In the genomic region with DNA sequence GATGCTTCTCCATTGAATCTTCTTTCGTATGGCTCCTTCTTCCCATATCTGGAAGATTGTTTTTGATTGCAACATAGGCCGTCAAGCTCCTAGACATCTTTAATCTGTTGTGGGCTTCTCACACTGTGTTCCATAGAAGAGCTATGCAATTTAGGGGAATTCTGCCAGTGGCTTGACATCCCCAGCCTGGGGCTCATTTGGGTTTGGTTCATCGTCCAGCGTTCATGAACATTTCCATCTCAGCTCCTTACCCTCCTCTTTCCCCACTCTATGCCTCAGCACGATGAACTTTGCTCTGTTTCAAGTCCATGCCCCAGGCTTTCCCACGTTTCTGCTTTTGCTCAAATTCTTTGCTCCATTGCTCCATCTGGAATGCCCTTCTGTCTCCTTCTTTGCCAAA, we compare ENCODE assay signal across 28 cellular contexts. TPM values are rescaled to one million over a fixed set of nuclear protein-coding genes. Genes with fewer than 3 reads are reported as not detected.
A peak's percentile ranks its signal among the peaks of the same experiment; 100 is the strongest.
DNase-seq lines count a peak whose midpoint lies in the region; ATAC-seq and TF ChIP-seq lines count a peak whose summit lies in the region.
"Had no signal": no experiment of that assay in that cellular context is flagged by ENCODE, and none has a peak within 500 bp of the region (broad histone marks: within the 10 kb centered on the region; RNA-seq: fewer than 3 reads in every experiment).

No MANE protein-coding gene starts in this region.

- H3K27me3 ChIP-seq in muscle layer of duodenum (ENCODE audit: low read depth, low read length) = no peaks in the 10 kb centered on the region
- H3K27me3 ChIP-seq in upper lobe of right lung = no peaks in the 10 kb centered on the region
- no peaks in the 10 kb centered on the region for H3K27me3 ChIP-seq in prostate gland (replicated peaks; ENCODE audit: insufficient read depth)

- H3K9me3 Mint-ChIP-seq in immature natural killer cell = peaks cover 0 to 10% (median 2%) of the 10 kb centered on the region in 6 donors
- H3K9me3 Mint-ChIP-seq: natural killer cell treated with Interleukin-12 subunit alpha and Interleukin-12 subunit beta and Interleukin-15 and Interleukin-18, amount 100 ng/mL, for 72 hours had no signal

- intact Hi-C loops in upper lobe of right lung (cut with DNase I) (no loop called here), prostate gland (cut with DNase I) (no loop called here)

- no peak overlapping the region for H3K4me3 Mint-ChIP-seq in immature natural killer cell
- H3K4me3 Mint-ChIP-seq: CD8-positive, alpha-beta T cell; IgD-negative memory B cell; mesothelial cell of epicardium; natural killer cell treated with Interleukin-12 subunit alpha and Interleukin-12 subunit beta and Interleukin-15 and Interleukin-18, amount 100 ng/mL, for 72 hours had no signal

- TF ChIP-seq CTCF in fibroblast of the aortic adventitia (IDR thresholded peaks at IDR 0.05; ENCODE audit: insufficient read depth, low read length) (no peak), upper lobe of right lung (IDR thresholded peaks at IDR 0.05) (no peak), prostate gland (IDR thresholded peaks at IDR 0.05) (no peak)

- DNase-seq in DMS 273 (lab: John Stamatoyannopoulos, UW; ENCODE audit: unreplicated experiment) (peak; percentile 25), DMS 273 treated with DMSO at 0.1 percent for 48 hours (lab: John Stamatoyannopoulos, UW) (no peak), fibroblast of the aortic adventitia (ENCODE audit: low read depth) (peak; percentile 40), upper lobe of right lung (no peak), prostate gland (ENCODE audit: low spot score) (no peak), immature natural killer cell (no peak), A172 (ENCODE audit: low spot score) (no peak)
- DNase-seq: activated CD4-positive, alpha-beta T cell treated with anti-CD3 and anti-CD28 coated beads for 48 hours; activated gamma-delta T cell; activated T-cell treated with anti-CD3 and anti-CD28 coated beads, Interleukin-2, amount 50 U/mL, for 1 hour; AML-193; CD8-positive, alpha-beta T cell; DMS153; foreskin melanocyte; hippocampal formation; NCI-H1105; NCI-H2029; NCI-H526 treated with DMSO at 0.1 percent for 48 hours; SIG-M5; stimulated activated CD4-positive, alpha-beta T cell treated with anti-CD3 and anti-CD28 coated beads, Interleukin-1b, Interleukin-23, amount 100 ng/mL, for 48 hours; WERI-Rb-1 had no signal

- H3K4me1 Mint-ChIP-seq in immature natural killer cell = peaks cover 8 to 10% of the 10 kb centered on the region in 2 donors
- H3K4me1 Mint-ChIP-seq: IgD-negative memory B cell had no signal

- ATAC-seq in upper lobe of right lung = peak; percentile 69
- ATAC-seq: CD8-positive, alpha-beta T cell; natural killer cell treated with Interleukin-12 subunit alpha and Interleukin-12 subunit beta and Interleukin-15 and Interleukin-18, amount 100 ng/mL, for 72 hours had no signal

- H3K4me3 ChIP-seq in fibroblast of the aortic adventitia (ENCODE audit: low read depth, low read length) (no peak overlapping the region), muscle layer of duodenum (ENCODE audit: low read depth in 1 of 2, low read length in 2 of 2) (no peak overlapping the region), upper lobe of right lung (no peak overlapping the region), prostate gland (no peak overlapping the region)
- H3K4me3 ChIP-seq: smooth muscle cell had no signal

- no peaks in the 10 kb centered on the region for H3K36me3 Mint-ChIP-seq in immature natural killer cell
- H3K36me3 Mint-ChIP-seq: CD8-positive, alpha-beta T cell; IgD-negative memory B cell had no signal

- H3K4me1 ChIP-seq in muscle layer of duodenum (ENCODE audit: control insufficient read depth in 1 of 2, insufficient read depth in 2 of 2, low read length in 2 of 2) = peaks cover 0 to 7% of the 10 kb centered on the region in 2 donors
- H3K4me1 ChIP-seq in upper lobe of right lung = no peaks in the 10 kb centered on the region
- no peaks in the 10 kb centered on the region for H3K4me1 ChIP-seq in prostate gland (replicated peaks)

- peaks cover 3 to 8% (median 4%) of the 10 kb centered on the region in 3 donors for H3K27me3 Mint-ChIP-seq in immature natural killer cell (ENCODE audit: low read depth in 3 of 3)

- TF ChIP-seq POLR2A in prostate gland (IDR thresholded peaks at IDR 0.05) = no peak

- H3K36me3 ChIP-seq in muscle layer of duodenum (ENCODE audit: control insufficient read depth in 1 of 2, insufficient read depth in 2 of 2, low read length in 2 of 2) = no peaks in the 10 kb centered on the region
- no peaks in the 10 kb centered on the region for H3K36me3 ChIP-seq in upper lobe of right lung
- H3K36me3 ChIP-seq in prostate gland = no peaks in the 10 kb centered on the region
- H3K36me3 ChIP-seq: WERI-Rb-1 had no signal

- H3K27ac Mint-ChIP-seq in immature natural killer cell = no peak overlapping the region
- H3K27ac Mint-ChIP-seq: CD8-positive, alpha-beta T cell; IgD-negative memory B cell; mesothelial cell of epicardium; natural killer cell treated with Interleukin-12 subunit alpha and Interleukin-12 subunit beta and Interleukin-15 and Interleukin-18, amount 100 ng/mL, for 72 hours had no signal

- H3K27ac ChIP-seq in muscle layer of duodenum (ENCODE audit: low read length) (peak overlapping the region; percentile 50), upper lobe of right lung (no peak overlapping the region), prostate gland (no peak overlapping the region)
- H3K27ac ChIP-seq: 22Rv1, WERI-Rb-1 had no signal

- H3K9me3 ChIP-seq in muscle layer of duodenum (ENCODE audit: control insufficient read depth in 1 of 2, low read length in 2 of 2) (peaks cover 5 to 10% of the 10 kb centered on the region in 2 donors), upper lobe of right lung (no peaks in the 10 kb centered on the region), prostate gland (no peaks in the 10 kb centered on the region)

- WGBS in prostate gland = 76% methylated on average over 6 of the region's 6 CpGs

RNA-seq across cellular contexts. Expression of gene CLMP, which starts 26.0 kb away (rescaled TPM):
- total RNA-seq in fibroblast of the aortic adventitia (ENCODE audit: low replicate concordance) (187 and 235 TPM in 2 replicates), upper lobe of right lung (17.6 TPM), prostate gland (10 to 100 TPM in 1 of 2 donors, 1 to 10 TPM in 1; 5.0 to 10.7 TPM)
- polyA plus RNA-seq in immature natural killer cell = under 1 TPM in 2 of 3 donors, not detected in 1; 0.11 to 0.58 TPM
- total RNA-seq in A172 (2014; rRNA removed; shearing (Covaris generic)) = 4.7 and 9.7 TPM in 2 replicates
- total RNA-seq: activated CD8-positive, alpha-beta memory T cell treated with anti-CD3 and anti-CD28 coated beads for 36 hours; natural killer cell treated with Interleukin-12 subunit alpha and Interleukin-12 subunit beta and Interleukin-15 and Interleukin-18, amount 100 ng/mL, for 72 hours had no signal

Comparison
In these comparisons a context has a peak if more than half of its experiments do, and no peak if none do; other contexts are left out.
1. DNase-seq: peak in DMS 273 (single experiment) and fibroblast of the aortic adventitia (single experiment); none in DMS 273 treated with DMSO at 0.1 percent for 48 hours (single experiment), upper lobe of right lung (single experiment), prostate gland (single experiment), immature natural killer cell (0 of 3) and A172 (single experiment).
2. RNA of gene CLMP, which starts 26.0 kb away (total RNA-seq): 187 to 235 TPM in fibroblast of the aortic adventitia; 17.6 TPM in upper lobe of right lung (single experiment), 5.0 to 10.7 TPM in prostate gland and 4.7 to 9.7 TPM in A172; every median in the first group is over 10 times any median in the second.